In genomic region chr2:30948120-30948519, GRCh38 we compare ENCODE assay signal across 19 cellular contexts.
A peak's percentile ranks its signal among the peaks of the same experiment; 100 is the strongest.
DNase-seq lines count a peak whose midpoint lies in the region; ATAC-seq and TF ChIP-seq lines count a peak whose summit lies in the region.
"Had no signal": no experiment of that assay in that cellular context is flagged by ENCODE, and none has a peak within 500 bp of the region (broad histone marks: within the 10 kb centered on the region; RNA-seq: fewer than 3 reads in every experiment).

No MANE protein-coding gene starts in this region.

- BruUV-seq in MCF 10A (replicated peaks; lab: Mats Ljungman, UMichigan) = no TSS peak

- intact Hi-C loops in MCF 10A (cut with micrococcal nuclease) (no loop called here), breast epithelium (cut with DNase I; ENCODE audit: low total_unique reads) (no loop called here)

- no peak overlapping the region for H3K4me3 ChIP-seq in breast epithelium
- H3K4me3 ChIP-seq in epithelial cell of proximal tubule (ENCODE audit: low read depth, low read length) = no peak overlapping the region
- H3K4me3 ChIP-seq: A549, GM23338 had no signal

- no peaks in the 10 kb centered on the region for H3K9me3 Mint-ChIP-seq in MCF 10A (ENCODE audit: unreplicated experiment)
- H3K9me3 Mint-ChIP-seq: CD4-positive, alpha-beta T cell had no signal

- no peaks in the 10 kb centered on the region for H3K36me3 ChIP-seq in breast epithelium

- no peak overlapping the region for H3K27ac ChIP-seq in breast epithelium
- H3K27ac ChIP-seq: 22Rv1, A549, C4-2B had no signal

- H3K4me1 Mint-ChIP-seq in MCF 10A (ENCODE audit: insufficient read depth, unreplicated experiment) = no peaks in the 10 kb centered on the region
- H3K4me1 Mint-ChIP-seq: GM23338 had no signal

- H3K9me3 ChIP-seq in breast epithelium = no peaks in the 10 kb centered on the region
- H3K9me3 ChIP-seq: A549, Caco-2 had no signal

- ATAC-seq in GM21423 (IDR thresholded peaks at IDR 0.05; ENCODE audit: unreplicated experiment) (no peak), GM19467 (IDR thresholded peaks at IDR 0.05; ENCODE audit: unreplicated experiment) (no peak)
- ATAC-seq: A549, GM23338, HCT116 had no signal

- TF ChIP-seq CTCF in MCF 10A (IDR thresholded peaks at IDR 0.05; ENCODE audit: unreplicated experiment) (no peak), breast epithelium (IDR thresholded peaks at IDR 0.05) (no peak), epithelial cell of proximal tubule (conservative IDR thresholded peaks at IDR 0.05; ENCODE audit: low read depth, low read length) (no peak)

- no peak overlapping the region for H3K27ac Mint-ChIP-seq in MCF 10A (ENCODE audit: low read depth, unreplicated experiment)
- H3K27ac Mint-ChIP-seq: CD4-positive, alpha-beta T cell; GM23338; HFFc6 had no signal

- H3K27me3 ChIP-seq in breast epithelium = no peaks in the 10 kb centered on the region

- H3K27me3 Mint-ChIP-seq in MCF 10A (ENCODE audit: insufficient read depth, unreplicated experiment) = no peaks in the 10 kb centered on the region
- H3K27me3 Mint-ChIP-seq: CD4-positive, alpha-beta T cell had no signal

- CTCF ChIA-PET in MCF 10A (lab: Yijun Ruan, JAX) = no interaction called here

- POLR2A ChIA-PET in MCF 10A (lab: Yijun Ruan, JAX) = no interaction called here

- H3K4me3 Mint-ChIP-seq in MCF 10A (ENCODE audit: unreplicated experiment) = no peak overlapping the region
- H3K4me3 Mint-ChIP-seq: CD4-positive, alpha-beta T cell; GM23338; HFFc6 had no signal

- H3K4me1 ChIP-seq in breast epithelium = no peaks in the 10 kb centered on the region
- H3K4me1 ChIP-seq: A549, Caco-2 had no signal

- DNase-seq in MCF 10A (ENCODE audit: unreplicated experiment) (peak; percentile 35), breast epithelium (ENCODE audit: low spot score in 2 of 2) (no peak), epithelial cell of proximal tubule (ENCODE audit: low read depth) (peak; percentile 52), kidney tubule cell (ENCODE audit: low spot score) (peak; percentile 70), NCI-H1105 treated with DMSO at 0.1 percent for 48 hours (lab: John Stamatoyannopoulos, UW) (no peak), erythroblast (lab: John Stamatoyannopoulos, UW) (no peak)
- DNase-seq: AML-193; Caco-2; CD4-positive, alpha-beta T cell; GF-D8; HFFc6; IMR-90 had no signal

- TF ChIP-seq POLR2A in breast epithelium (IDR thresholded peaks at IDR 0.05) = no peak
- TF ChIP-seq POLR2A in erythroblast (IDR thresholded peaks at IDR 0.05; ENCODE audit: low read length) = no peak

- no peaks in the 10 kb centered on the region for H3K36me3 Mint-ChIP-seq in MCF 10A (ENCODE audit: insufficient read depth, unreplicated experiment)

Comparison
In these comparisons a context has a peak if more than half of its experiments do, and no peak if none do; other contexts are left out.
1. DNase-seq: peak in MCF 10A (single experiment), epithelial cell of proximal tubule (single experiment) and kidney tubule cell (single experiment); none in breast epithelium (0 of 2), NCI-H1105 treated with DMSO at 0.1 percent for 48 hours (single experiment) and erythroblast (0 of 2).